ENCODE assay signal across 8 cellular contexts in genomic region chr10:110803830-110804338, GRCh38.
DNase-seq lines count a peak whose midpoint lies in the region; ATAC-seq and TF ChIP-seq lines count a peak whose summit lies in the region.

No MANE protein-coding gene starts in this region.

- peak; percentile 44 for TF ChIP-seq CTCF in HL-60 (IDR thresholded peaks at IDR 0.05; ENCODE audit: insufficient read depth, low read length)
- TF ChIP-seq CTCF in WI38 (IDR thresholded peaks at IDR 0.05; ENCODE audit: low read depth, low read length) = peak; percentile 51
- TF ChIP-seq CTCF in epithelial cell of esophagus (IDR thresholded peaks at IDR 0.05; ENCODE audit: insufficient read depth, low read depth, low read length, missing control alignments) = peak; percentile 58
- TF ChIP-seq CTCF in mesothelial cell of epicardium (IDR thresholded peaks at IDR 0.05; ENCODE audit: unreplicated experiment) = no peak
- TF ChIP-seq CTCF in transverse colon (IDR thresholded peaks at IDR 0.05) = peak; percentile 59 to 82 (median 64)

- H3K27ac ChIP-seq in HL-60 (replicated peaks) (no peak overlapping the region), transverse colon (peak overlapping the region; percentile 63 to 75 (median 65))

- no peak overlapping the region for H3K4me3 Mint-ChIP-seq in mesothelial cell of epicardium

- H3K27me3 ChIP-seq in HL-60 (ENCODE audit: insufficient read depth, poor library complexity, severe bottlenecking) (no peaks in the 10 kb centered on the region), transverse colon (no peaks in the 10 kb centered on the region)

- H3K4me1 ChIP-seq in transverse colon = peaks cover 18 to 51% (median 30%) of the 10 kb centered on the region in 4 donors

- in situ Hi-C loops in transverse colon (cut with MboI; ENCODE audit: low pct_ligation_motif_present in 1 of 4, low pct_unique_long_range_greater_than_20kb in 1 of 4, low sequenced_read_pairs in 3 of 4) = loop anchor here in 2 of 4 donors (10.0 kb wide), 2 partner anchors 81 to 91 kb away; no protein-coding TSS in a partner anchor

- ATAC-seq in GM19438 (IDR thresholded peaks at IDR 0.05; ENCODE audit: low read depth, unreplicated experiment) = peak; percentile 78

- H3K27ac Mint-ChIP-seq in mesothelial cell of epicardium = peak overlapping the region; percentile 21

- 7 to 18% methylated on average over 3 to 6 of the region's 6 CpGs for WGBS in transverse colon (ENCODE audit: low coverage in 1 of 2), 2 donors

- peaks cover 25% of the 10 kb centered on the region for H3K4me1 Mint-ChIP-seq in mesothelial cell of epicardium

- H3K27me3 Mint-ChIP-seq in mesothelial cell of epicardium (ENCODE audit: low read depth) = no peaks in the 10 kb centered on the region

- H3K36me3 ChIP-seq in transverse colon = no peaks in the 10 kb centered on the region

- H3K36me3 Mint-ChIP-seq in mesothelial cell of epicardium = peaks cover 45% of the 10 kb centered on the region

- H3K4me3 ChIP-seq in HL-60 (replicated peaks; ENCODE audit: insufficient read depth, low read length) (no peak overlapping the region), WI38 (ENCODE audit: low read depth, low read length) (no peak overlapping the region), epithelial cell of esophagus (ENCODE audit: low read length) (no peak overlapping the region), transverse colon (no peak overlapping the region)

- no peak for TF ChIP-seq POLR2A in transverse colon (IDR thresholded peaks at IDR 0.05)

- TF ChIP-seq EP300 in transverse colon (IDR thresholded peaks at IDR 0.05; ENCODE audit: low read depth) = no peak

- intact Hi-C loops in transverse colon (cut with DNase I; ENCODE audit: low total_unique reads) = no loop called here

- no peaks in the 10 kb centered on the region for H3K9me3 Mint-ChIP-seq in mesothelial cell of epicardium

- DNase-seq in DMS 273 treated with DMSO at 0.1 percent for 48 hours (lab: John Stamatoyannopoulos, UW) (peak; percentile 49), HL-60 (ENCODE audit: low read depth in 1 of 2, low spot score in 1 of 2) (peak in 1 of 2 experiments; percentile 25), epithelial cell of esophagus (ENCODE audit: low read depth) (peak; percentile 50), mesothelial cell of epicardium (ENCODE audit: low spot score in 2 of 2, unreplicated experiment in 2 of 2) (no peak), transverse colon (peak; percentile 74), NCI-H510A treated with DMSO at 0.1 percent for 48 hours (lab: John Stamatoyannopoulos, UW) (no peak)

- no peaks in the 10 kb centered on the region for H3K9me3 ChIP-seq in transverse colon

Comparison
In these comparisons a context has a peak if more than half of its experiments do, and no peak if none do; other contexts are left out.
1. DNase-seq: peak in DMS 273 treated with DMSO at 0.1 percent for 48 hours (single experiment), epithelial cell of esophagus (single experiment) and transverse colon (single experiment); none in mesothelial cell of epicardium (0 of 2) and NCI-H510A treated with DMSO at 0.1 percent for 48 hours (single experiment).